31 cellular contexts compared by ENCODE assay signal in the genomic region with DNA sequence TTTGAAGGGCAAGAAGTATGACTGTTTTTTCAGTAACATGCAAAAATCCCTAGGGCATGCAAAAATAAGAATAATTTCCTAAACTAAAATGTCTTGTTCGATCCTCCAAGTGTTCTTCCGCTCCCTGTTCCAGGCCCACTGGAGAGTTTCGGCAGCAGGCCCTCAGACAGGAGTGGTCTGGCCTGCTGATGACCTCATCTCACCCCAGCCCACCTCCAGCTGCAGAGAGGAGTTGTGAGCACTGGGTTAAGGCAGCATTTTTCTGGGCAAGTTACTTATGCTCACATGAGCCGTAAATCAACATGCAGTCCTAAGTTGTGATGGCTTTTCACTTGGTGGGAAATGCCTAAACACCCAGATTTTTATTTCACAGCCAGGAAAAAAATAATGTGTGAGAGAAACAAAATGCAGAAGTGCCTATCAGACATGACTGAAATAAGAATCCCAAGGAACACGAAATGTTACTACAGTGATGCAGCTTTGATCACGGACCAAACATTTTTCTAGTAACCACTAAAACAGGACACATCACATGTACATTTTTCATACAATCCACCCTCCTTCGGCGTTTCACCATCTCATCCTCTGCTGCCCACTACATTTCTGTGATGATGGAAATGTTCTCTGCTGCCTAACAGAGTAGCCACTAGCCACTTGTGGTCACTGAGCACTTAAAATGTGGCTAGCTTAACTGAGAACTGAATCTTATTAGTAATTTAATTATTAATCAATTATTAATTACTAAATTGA.
DNase-seq lines count a peak whose midpoint lies in the region; ATAC-seq and TF ChIP-seq lines count a peak whose summit lies in the region.
"Had no signal": no experiment of that assay in that cellular context is flagged by ENCODE, and none has a peak within 500 bp of the region (broad histone marks: within the 10 kb centered on the region; RNA-seq: fewer than 3 reads in every experiment).

No MANE protein-coding gene starts in this region.

- peaks cover 14% of the 10 kb centered on the region for H3K4me1 Mint-ChIP-seq in mesothelial cell of epicardium

- no peaks in the 10 kb centered on the region for H3K9me2 ChIP-seq in hepatocyte (replicated peaks; ENCODE audit: insufficient read depth)

- TF ChIP-seq CTCF in ascending aorta (IDR thresholded peaks at IDR 0.05) (no peak), mesothelial cell of epicardium (IDR thresholded peaks at IDR 0.05; ENCODE audit: unreplicated experiment) (no peak), hepatocyte (IDR thresholded peaks at IDR 0.05; ENCODE audit: poor library complexity) (no peak)

- no peak overlapping the region for H2AFZ ChIP-seq in hepatocyte

- intact Hi-C loops in left ventricle myocardium superior (cut with micrococcal nuclease) (no loop called here), cardiac septum (cut with DNase I) (no loop called here), ascending aorta (cut with DNase I) (no loop called here)

- peaks cover 2% of the 10 kb centered on the region for H3K36me3 Mint-ChIP-seq in mesothelial cell of epicardium
- H3K36me3 Mint-ChIP-seq: brain had no signal

- no peaks in the 10 kb centered on the region for H3K9me3 ChIP-seq in ascending aorta
- H3K9me3 ChIP-seq in hepatocyte (ENCODE audit: low read depth): no peaks in the 10 kb centered on the region
- H3K9me3 ChIP-seq: BLaER1, heart right ventricle, pancreas, suprapubic skin had no signal

- DNase-seq in left ventricle myocardium superior (no peak), cardiac septum (ENCODE audit: low spot score) (no peak), ascending aorta (ENCODE audit: low spot score in 2 of 2) (no peak), mesothelial cell of epicardium (ENCODE audit: low spot score in 2 of 2, unreplicated experiment in 2 of 2) (no peak), NCI-H1417 (lab: John Stamatoyannopoulos, UW) (no peak), hepatocyte (ENCODE audit: low spot score) (no peak)
- DNase-seq: activated B cell treated with CpG ODN at 0.5 μM for 24 hours; activated T-cell treated with anti-CD3 and anti-CD28 coated beads, Interleukin-2, amount 50 U/mL, for 24 hours; cerebellar nuclear complex; DMS 273 treated with DMSO at 0.1 percent for 48 hours; foreskin melanocyte; H9; heart right ventricle; NCI-H1048; NCI-H1694 treated with DMSO at 0.1 percent for 48 hours; NCI-H446; NCI-H774; pancreas; retina; RPMI8226; T-helper 1 cell had no signal

- peak overlapping the region; percentile 39 for H3K27ac Mint-ChIP-seq in mesothelial cell of epicardium
- H3K27ac Mint-ChIP-seq: activated B cell treated with CpG ODN at 0.5 μM for 24 hours; activated T-cell treated with anti-CD3 and anti-CD28 coated beads, Interleukin-2, amount 50 U/mL, for 24 hours; H9 had no signal

- H3K4me1 ChIP-seq in ascending aorta: peaks cover 0 to 8% of the 10 kb centered on the region in 2 donors
- no peaks in the 10 kb centered on the region for H3K4me1 ChIP-seq in hepatocyte (ENCODE audit: insufficient read depth)
- H3K4me1 ChIP-seq: BLaER1, heart right ventricle, pancreas, suprapubic skin had no signal

- no peaks in the 10 kb centered on the region for H3K79me2 ChIP-seq in hepatocyte

- peaks cover 7% of the 10 kb centered on the region for H3K9me3 Mint-ChIP-seq in mesothelial cell of epicardium
- H3K9me3 Mint-ChIP-seq: activated B cell treated with CpG ODN at 0.5 μM for 24 hours; activated T-cell treated with anti-CD3 and anti-CD28 coated beads, Interleukin-2, amount 50 U/mL, for 24 hours had no signal

- H3K4me2 ChIP-seq in hepatocyte: no peak overlapping the region
- H3K4me2 ChIP-seq: BLaER1 had no signal

- peak; percentile 31 for ATAC-seq in left ventricle myocardium superior
- no peak for ATAC-seq in GM19395 (IDR thresholded peaks at IDR 0.05; ENCODE audit: unreplicated experiment)
- no peak for ATAC-seq in HG02798 (IDR thresholded peaks at IDR 0.05; ENCODE audit: poor library complexity, unreplicated experiment)
- ATAC-seq: esophagus mucosa, GM12878, pancreas had no signal

- H3K27me3 ChIP-seq in ascending aorta (no peaks in the 10 kb centered on the region), hepatocyte (no peaks in the 10 kb centered on the region)
- H3K27me3 ChIP-seq: BLaER1, heart right ventricle, pancreas, suprapubic skin had no signal

- 67% methylated on average over 8 of the region's 8 CpGs for WGBS in hepatocyte (ENCODE audit: low lambda C conversion rate, missing lambda C conversion rate)

- no peak overlapping the region for H3K4me3 ChIP-seq in ascending aorta
- H3K4me3 ChIP-seq in hepatocyte: no peak overlapping the region
- H3K4me3 ChIP-seq: BLaER1, GM12878, heart right ventricle, lung, pancreas, skin epidermis, suprapubic skin had no signal

- H3K27ac ChIP-seq in ascending aorta: peak overlapping the region; percentile 41 to 71
- H3K27ac ChIP-seq in hepatocyte: no peak overlapping the region
- H3K27ac ChIP-seq: BLaER1, heart right ventricle, pancreas, skin epidermis, suprapubic skin had no signal

- H3K36me3 ChIP-seq in ascending aorta (no peaks in the 10 kb centered on the region), hepatocyte (replicated peaks; ENCODE audit: insufficient read depth, low read depth) (no peaks in the 10 kb centered on the region)
- H3K36me3 ChIP-seq: BLaER1, heart right ventricle, pancreas, suprapubic skin had no signal

- H3K27me3 Mint-ChIP-seq in mesothelial cell of epicardium (ENCODE audit: low read depth): no peaks in the 10 kb centered on the region
- H3K27me3 Mint-ChIP-seq: activated B cell treated with CpG ODN at 0.5 μM for 24 hours; activated T-cell treated with anti-CD3 and anti-CD28 coated beads, Interleukin-2, amount 50 U/mL, for 24 hours had no signal

- no peaks in the 10 kb centered on the region for H4K20me1 ChIP-seq in hepatocyte (ENCODE audit: insufficient read depth, poor library complexity, severe bottlenecking)
- H4K20me1 ChIP-seq: BLaER1 had no signal

- no peak overlapping the region for H3K4me3 Mint-ChIP-seq in mesothelial cell of epicardium
- H3K4me3 Mint-ChIP-seq: activated B cell treated with CpG ODN at 0.5 μM for 24 hours; activated T-cell treated with anti-CD3 and anti-CD28 coated beads, Interleukin-2, amount 50 U/mL, for 24 hours; brain; H9; neural crest cell had no signal
